ENCODE assay signal across 16 cellular contexts in the genomic region with DNA sequence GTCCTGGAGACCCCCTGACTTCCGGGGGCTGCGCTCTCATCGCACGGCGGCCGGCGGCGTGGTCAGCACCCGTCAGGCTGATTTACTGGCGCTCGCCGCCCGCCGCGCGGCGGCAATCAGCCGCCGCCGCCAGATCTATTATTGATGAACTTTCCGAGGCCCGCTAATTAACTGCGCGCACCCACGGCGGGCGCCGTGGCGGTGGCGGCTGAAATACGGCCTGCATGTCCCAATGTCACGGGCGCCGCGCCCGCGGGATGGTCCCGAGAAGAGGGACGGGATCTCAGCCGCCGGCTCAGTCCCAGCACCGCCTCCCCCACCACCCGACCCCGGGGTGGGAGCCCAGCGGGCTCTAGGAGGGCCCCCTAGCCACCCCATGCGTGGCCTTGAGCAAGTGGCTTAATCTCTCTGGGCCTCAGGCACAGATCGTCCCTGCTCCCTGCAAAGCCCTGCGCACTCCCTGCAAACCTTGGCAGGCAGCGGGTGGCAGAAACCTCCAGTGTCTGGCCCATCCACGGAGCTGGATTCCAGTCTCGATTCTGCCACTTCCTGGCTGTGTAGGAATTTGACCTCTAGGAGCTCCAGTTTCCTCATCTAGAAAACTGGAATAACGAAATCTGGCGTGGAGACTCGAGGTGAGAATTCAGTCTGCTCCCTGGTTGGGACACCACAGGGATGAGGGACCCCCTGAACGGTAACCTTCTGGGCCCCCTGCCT.
DNase-seq lines count a peak whose midpoint lies in the region; ATAC-seq and TF ChIP-seq lines count a peak whose summit lies in the region.
"Had no signal": no experiment of that assay in that cellular context is flagged by ENCODE, and none has a peak within 500 bp of the region (broad histone marks: within the 10 kb centered on the region; RNA-seq: fewer than 3 reads in every experiment).

No MANE protein-coding gene starts in this region.

- no peaks in the 10 kb centered on the region for H3K9me3 ChIP-seq in stomach

- TF ChIP-seq POLR2A in stomach (IDR thresholded peaks at IDR 0.05), result no peak

- no peak overlapping the region for H3K27ac ChIP-seq in GM23338 (ENCODE audit: low read depth)
- peak overlapping the region in 1 of 5 donors; percentile 54 for H3K27ac ChIP-seq in stomach
- H3K27ac ChIP-seq: C4-2B, epithelial cell of prostate, PC-9, tibial nerve had no signal

- H3F3A ChIP-seq in GM23338 (replicated peaks; ENCODE audit: low read depth), result no peaks in the 10 kb centered on the region; the same call in 1 of the 2 replicates

- H3K9me2 ChIP-seq in GM23338 (ENCODE audit: insufficient read depth), result no peaks in the 10 kb centered on the region

- H3K36me3 Mint-ChIP-seq in GM23338 (ENCODE audit: low read depth) (no peaks in the 10 kb centered on the region), chondrocyte (ENCODE audit: low read depth) (no peaks in the 10 kb centered on the region)

- H3K27me3 Mint-ChIP-seq in GM23338 (ENCODE audit: insufficient read depth, low read depth, poor library complexity) (peaks cover 29% of the 10 kb centered on the region), chondrocyte (ENCODE audit: low read depth) (no peaks in the 10 kb centered on the region)

- H3K79me2 ChIP-seq in GM23338 (replicated peaks; ENCODE audit: insufficient read depth), result no peaks in the 10 kb centered on the region

- DNase-seq in GM23338 (ENCODE audit: low spot score) (no peak), chondrocyte (ENCODE audit: low spot score) (peak; percentile 59), iPS-NIHi11 (ENCODE audit: low spot score) (peak; percentile 46), stomach (no peak), LoVo (ENCODE audit: low spot score) (no peak), SIG-M5 treated with dmso at 0.1 percent for 504 hours (lab: John Stamatoyannopoulos, UW; ENCODE audit: unreplicated experiment) (no peak), COR-L47 (lab: John Stamatoyannopoulos, UW) (no peak)
- no peak for DNase-seq in stimulated activated CD4-positive, alpha-beta T cell treated with anti-CD3 and anti-CD28 coated beads, Interleukin-4, amount 100 ng/mL, for 1 hour
- DNase-seq: activated B cell treated with CpG ODN at 0.5 μM for 24 hours, midbrain, NCI-H1092 treated with DMSO at 0.1 percent for 48 hours, PC-9 had no signal

- peak overlapping the region; percentile 72 for H3K4me2 ChIP-seq in GM23338
- H3K4me2 ChIP-seq: PC-9 had no signal

- peak overlapping the region; percentile 52 for H2AFZ ChIP-seq in GM23338
- H2AFZ ChIP-seq: PC-9 had no signal

- ATAC-seq in GM23338, result peak; percentile 31

- H3K4me3 Mint-ChIP-seq in GM23338 (peak overlapping the region; percentile 54; the same call in 2 of the 3 replicates), chondrocyte (ENCODE audit: unreplicated experiment) (no peak overlapping the region)
- H3K4me3 Mint-ChIP-seq: activated B cell treated with CpG ODN at 0.5 μM for 24 hours; activated naive CD4-positive, alpha-beta T cell treated with anti-CD3 and anti-CD28 coated beads, Interleukin-2, amount 50 U/mL, for 24 hours had no signal

- H3K9me3 Mint-ChIP-seq in GM23338 (no peaks in the 10 kb centered on the region; the same call in 2 of the 3 replicates), chondrocyte (ENCODE audit: low read depth) (no peaks in the 10 kb centered on the region)
- H3K9me3 Mint-ChIP-seq: activated B cell treated with CpG ODN at 0.5 μM for 24 hours; activated naive CD4-positive, alpha-beta T cell treated with anti-CD3 and anti-CD28 coated beads, Interleukin-2, amount 50 U/mL, for 24 hours had no signal

- no peaks in the 10 kb centered on the region for H3K36me3 ChIP-seq in GM23338 (ENCODE audit: insufficient read depth)
- H3K36me3 ChIP-seq in stomach, result no peaks in the 10 kb centered on the region
- H3K36me3 ChIP-seq: tibial nerve had no signal

- 14 to 28% (median 19%) methylated on average over 18 to 55 of the region's 55 CpGs for WGBS in stomach, 5 donors

- peaks cover 16% of the 10 kb centered on the region for H3K4me1 ChIP-seq in GM23338 (ENCODE audit: insufficient read depth)
- H3K4me1 ChIP-seq in stomach, result peaks cover 6 to 12% (median 8%) of the 10 kb centered on the region in 4 donors

- H3K27me3 ChIP-seq in GM23338 (ENCODE audit: insufficient read depth), result peaks cover 33% of the 10 kb centered on the region
- peaks cover 0 to 37% (median 16%) of the 10 kb centered on the region in 3 donors for H3K27me3 ChIP-seq in stomach

- no peaks in the 10 kb centered on the region for H4K20me1 ChIP-seq in GM23338 (replicated peaks; ENCODE audit: insufficient read depth)

- peaks cover 35% of the 10 kb centered on the region for H3K4me1 Mint-ChIP-seq in GM23338
- H3K4me1 Mint-ChIP-seq in chondrocyte (ENCODE audit: low read depth), result peaks cover 21% of the 10 kb centered on the region
- H3K4me1 Mint-ChIP-seq: activated B cell treated with CpG ODN at 0.5 μM for 24 hours; activated naive CD4-positive, alpha-beta T cell treated with anti-CD3 and anti-CD28 coated beads, Interleukin-2, amount 50 U/mL, for 24 hours had no signal

- H3K4me3 ChIP-seq in GM23338, result peak overlapping the region; percentile 50
- peak overlapping the region; percentile 33 to 39 (median 36) for H3K4me3 ChIP-seq in stomach
- H3K4me3 ChIP-seq: PC-9 had no signal

- TF ChIP-seq CTCF in GM23338 (conservative IDR thresholded peaks at IDR 0.05; ENCODE audit: low read depth in 2 of 2), result no peak
- TF ChIP-seq CTCF in chondrocyte (IDR thresholded peaks at IDR 0.05), result no peak
- no peak for TF ChIP-seq CTCF in stomach (IDR thresholded peaks at IDR 0.05)

- intact Hi-C loops in stomach (cut with DNase I; ENCODE audit: low total_unique reads), result no loop called here

- H3K27ac Mint-ChIP-seq in GM23338, result no peak overlapping the region
- no peak overlapping the region for H3K27ac Mint-ChIP-seq in chondrocyte (ENCODE audit: unreplicated experiment)
- H3K27ac Mint-ChIP-seq: activated B cell treated with CpG ODN at 0.5 μM for 24 hours; activated naive CD4-positive, alpha-beta T cell treated with anti-CD3 and anti-CD28 coated beads, Interleukin-2, amount 50 U/mL, for 24 hours had no signal

- TF ChIP-seq EP300 in stomach (IDR thresholded peaks at IDR 0.05), result no peak

TF ChIP-seq in GM23338, 12 proteins besides CTCF, POLR2A, EP300 and RAD21 (continues in another document):
- TF ChIP-seq CREB1 (CRISPR knock-in tag; IDR thresholded peaks at IDR 0.05; ENCODE audit: low read depth), result no peak
- TF ChIP-seq ZNF462 (CRISPR knock-in tag; IDR thresholded peaks at IDR 0.05), result no peak
- TF ChIP-seq EZH2 (IDR thresholded peaks at IDR 0.05; ENCODE audit: low read depth, unreplicated experiment), result no peak

Comparison
In these comparisons a context has a peak if more than half of its experiments do, and no peak if none do; other contexts are left out.
1. DNase-seq: peak in chondrocyte (single experiment) and iPS-NIHi11 (single experiment); none in GM23338 (single experiment), stomach (single experiment), stimulated activated CD4-positive, alpha-beta T cell treated with anti-CD3 and anti-CD28 coated beads, Interleukin-4, amount 100 ng/mL, for 1 hour (single experiment), LoVo (single experiment), SIG-M5 treated with dmso at 0.1 percent for 504 hours (single experiment) and COR-L47 (single experiment).